ENCODE assay signal across 10 cellular contexts in genomic region chr13:76512676-76513277, GRCh38.
DNase-seq lines count a peak whose midpoint lies in the region; ATAC-seq and TF ChIP-seq lines count a peak whose summit lies in the region.
"Had no signal": no experiment of that assay in that cellular context is flagged by ENCODE, and none has a peak within 500 bp of the region (broad histone marks: within the 10 kb centered on the region; RNA-seq: fewer than 3 reads in every experiment).

No MANE protein-coding gene starts in this region.

- H3K4me3 ChIP-seq in esophagus muscularis mucosa, result no peak overlapping the region

- DNase-seq in COLO668 (lab: John Stamatoyannopoulos, UW; ENCODE audit: unreplicated experiment), result peak; percentile 66
- DNase-seq in M059J (ENCODE audit: low read depth), result peak; percentile 77
- peak; percentile 29 for DNase-seq in SW480 (ENCODE audit: low spot score)
- DNase-seq in glomerular endothelial cell (ENCODE audit: extremely low read depth, low read depth, low spot score), result peak; percentile 99
- no peak for DNase-seq in SKM-1 (lab: John Stamatoyannopoulos, UW; ENCODE audit: unreplicated experiment)
- DNase-seq in C1 segment of cervical spinal cord (lab: John Stamatoyannopoulos, UW), result no peak
- no peak for DNase-seq in esophagus muscularis mucosa (ENCODE audit: extremely low spot score)
- DNase-seq: DND-41, NCI-H526 had no signal

- ATAC-seq in HG03565 (IDR thresholded peaks at IDR 0.05; ENCODE audit: unreplicated experiment), result no peak

- no peaks in the 10 kb centered on the region for H3K36me3 ChIP-seq in esophagus muscularis mucosa

- peaks cover 0 to 16% (median 5%) of the 10 kb centered on the region in 4 donors for H3K4me1 ChIP-seq in esophagus muscularis mucosa

- TF ChIP-seq POLR2A in esophagus muscularis mucosa (IDR thresholded peaks at IDR 0.05; ENCODE audit: low read depth), result no peak

- intact Hi-C loops in esophagus muscularis mucosa (cut with DNase I), result no loop called here

- WGBS in esophagus muscularis mucosa, result 70% methylated on average over 1 of the region's 1 CpG

- no peaks in the 10 kb centered on the region for H3K27me3 ChIP-seq in esophagus muscularis mucosa

- peak overlapping the region in 2 of 4 donors; percentile 8 to 25 for H3K27ac ChIP-seq in esophagus muscularis mucosa (replicated peaks in 1 of 4)

- no peak for TF ChIP-seq CTCF in esophagus muscularis mucosa (IDR thresholded peaks at IDR 0.05)

- no peak for TF ChIP-seq EP300 in esophagus muscularis mucosa (IDR thresholded peaks at IDR 0.05)

- no peaks in the 10 kb centered on the region for H3K9me3 ChIP-seq in esophagus muscularis mucosa

Comparison
In these comparisons a context has a peak if more than half of its experiments do, and no peak if none do; other contexts are left out.
1. DNase-seq: peak in COLO668 (single experiment), M059J (single experiment), SW480 (single experiment) and glomerular endothelial cell (single experiment); none in SKM-1 (single experiment), C1 segment of cervical spinal cord (0 of 14) and esophagus muscularis mucosa (single experiment).